2 cellular contexts compared by ENCODE assay signal in genomic region chr2:73937899-73938298, GRCh38.
TF ChIP-seq lines count a peak whose summit lies in the region.

No MANE protein-coding gene starts in this region.

TF ChIP-seq in SK-N-SH, 30 proteins besides CTCF, POLR2A, EP300 and RAD21 (continued from another document):
- TF ChIP-seq, protein P1, sequence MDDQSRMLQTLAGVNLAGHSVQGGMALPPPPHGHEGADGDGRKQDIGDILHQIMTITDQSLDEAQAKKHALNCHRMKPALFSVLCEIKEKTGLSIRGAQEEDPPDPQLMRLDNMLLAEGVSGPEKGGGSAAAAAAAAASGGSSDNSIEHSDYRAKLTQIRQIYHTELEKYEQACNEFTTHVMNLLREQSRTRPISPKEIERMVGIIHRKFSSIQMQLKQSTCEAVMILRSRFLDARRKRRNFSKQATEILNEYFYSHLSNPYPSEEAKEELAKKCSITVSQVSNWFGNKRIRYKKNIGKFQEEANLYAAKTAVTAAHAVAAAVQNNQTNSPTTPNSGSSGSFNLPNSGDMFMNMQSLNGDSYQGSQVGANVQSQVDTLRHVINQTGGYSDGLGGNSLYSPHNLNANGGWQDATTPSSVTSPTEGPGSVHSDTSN (IDR thresholded peaks at IDR 0.05) = no peak
- no peak for TF ChIP-seq GATA2 (CRISPR knock-in tag; IDR thresholded peaks at IDR 0.05)

TF ChIP-seq in SK-N-SH treated with all-trans-retinoic acid at 6 μM for 48 hours, 23 proteins besides CTCF, POLR2A, EP300 and RAD21:
- no peak for TF ChIP-seq PATZ1 (CRISPR knock-in tag; IDR thresholded peaks at IDR 0.05; ENCODE audit: borderline replicate concordance)
- TF ChIP-seq PPARA (CRISPR knock-in tag; IDR thresholded peaks at IDR 0.05; ENCODE audit: borderline replicate concordance) = no peak
- TF ChIP-seq ZC3H10 (CRISPR knock-in tag; IDR thresholded peaks at IDR 0.05) = no peak
- TF ChIP-seq TCF4 (CRISPR knock-in tag; IDR thresholded peaks at IDR 0.05; ENCODE audit: borderline replicate concordance) = no peak
- no peak for TF ChIP-seq ZNF70 (CRISPR knock-in tag; IDR thresholded peaks at IDR 0.05)
- TF ChIP-seq ISL1 (CRISPR knock-in tag; IDR thresholded peaks at IDR 0.05) = no peak
- no peak for TF ChIP-seq OSR1 (CRISPR knock-in tag; IDR thresholded peaks at IDR 0.05)
- no peak for TF ChIP-seq TOX (CRISPR knock-in tag; IDR thresholded peaks at IDR 0.05; ENCODE audit: borderline replicate concordance)
- TF ChIP-seq RARB (CRISPR knock-in tag; IDR thresholded peaks at IDR 0.05) = no peak
- no peak for TF ChIP-seq ESRRG (CRISPR knock-in tag; IDR thresholded peaks at IDR 0.05)
- TF ChIP-seq SNAI2 (CRISPR knock-in tag; IDR thresholded peaks at IDR 0.05) = no peak
- no peak for TF ChIP-seq CSDC2 (CRISPR knock-in tag; IDR thresholded peaks at IDR 0.05)
- TF ChIP-seq CSRNP3 (CRISPR knock-in tag; IDR thresholded peaks at IDR 0.05) = no peak
- no peak for TF ChIP-seq ZFP3 (CRISPR knock-in tag; IDR thresholded peaks at IDR 0.05)
- TF ChIP-seq, protein P2, sequence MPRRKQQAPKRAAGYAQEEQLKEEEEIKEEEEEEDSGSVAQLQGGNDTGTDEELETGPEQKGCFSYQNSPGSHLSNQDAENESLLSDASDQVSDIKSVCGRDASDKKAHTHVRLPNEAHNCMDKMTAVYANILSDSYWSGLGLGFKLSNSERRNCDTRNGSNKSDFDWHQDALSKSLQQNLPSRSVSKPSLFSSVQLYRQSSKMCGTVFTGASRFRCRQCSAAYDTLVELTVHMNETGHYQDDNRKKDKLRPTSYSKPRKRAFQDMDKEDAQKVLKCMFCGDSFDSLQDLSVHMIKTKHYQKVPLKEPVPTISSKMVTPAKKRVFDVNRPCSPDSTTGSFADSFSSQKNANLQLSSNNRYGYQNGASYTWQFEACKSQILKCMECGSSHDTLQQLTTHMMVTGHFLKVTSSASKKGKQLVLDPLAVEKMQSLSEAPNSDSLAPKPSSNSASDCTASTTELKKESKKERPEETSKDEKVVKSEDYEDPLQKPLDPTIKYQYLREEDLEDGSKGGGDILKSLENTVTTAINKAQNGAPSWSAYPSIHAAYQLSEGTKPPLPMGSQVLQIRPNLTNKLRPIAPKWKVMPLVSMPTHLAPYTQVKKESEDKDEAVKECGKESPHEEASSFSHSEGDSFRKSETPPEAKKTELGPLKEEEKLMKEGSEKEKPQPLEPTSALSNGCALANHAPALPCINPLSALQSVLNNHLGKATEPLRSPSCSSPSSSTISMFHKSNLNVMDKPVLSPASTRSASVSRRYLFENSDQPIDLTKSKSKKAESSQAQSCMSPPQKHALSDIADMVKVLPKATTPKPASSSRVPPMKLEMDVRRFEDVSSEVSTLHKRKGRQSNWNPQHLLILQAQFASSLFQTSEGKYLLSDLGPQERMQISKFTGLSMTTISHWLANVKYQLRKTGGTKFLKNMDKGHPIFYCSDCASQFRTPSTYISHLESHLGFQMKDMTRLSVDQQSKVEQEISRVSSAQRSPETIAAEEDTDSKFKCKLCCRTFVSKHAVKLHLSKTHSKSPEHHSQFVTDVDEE (CRISPR knock-in tag; IDR thresholded peaks at IDR 0.05) = no peak
- no peak for TF ChIP-seq GLIS3 (CRISPR knock-in tag; IDR thresholded peaks at IDR 0.05)
- no peak for TF ChIP-seq ZFP30 (CRISPR knock-in tag; IDR thresholded peaks at IDR 0.05)
- TF ChIP-seq ARNTL (CRISPR knock-in tag; IDR thresholded peaks at IDR 0.05; ENCODE audit: borderline replicate concordance, low read depth) = no peak
- TF ChIP-seq CREB5 (CRISPR knock-in tag; IDR thresholded peaks at IDR 0.05; ENCODE audit: low read depth) = no peak
- no peak for TF ChIP-seq ZNF565 (CRISPR knock-in tag; conservative IDR thresholded peaks at IDR 0.05; ENCODE audit: low read depth)
